ENCODE assay signal across 15 cellular contexts in genomic region chr1:77639056-77639455, GRCh38. TPM values are rescaled to one million over a fixed set of nuclear protein-coding genes. Genes with fewer than 3 reads are reported as not detected.
DNase-seq lines count a peak whose midpoint lies in the region; ATAC-seq and TF ChIP-seq lines count a peak whose summit lies in the region.
"Had no signal": no experiment of that assay in that cellular context is flagged by ENCODE, and none has a peak within 500 bp of the region (broad histone marks: within the 10 kb centered on the region; RNA-seq: fewer than 3 reads in every experiment).

No MANE protein-coding gene starts in this region.

- no peak overlapping the region for H3K4me3 ChIP-seq in RWPE2 (ENCODE audit: severe bottlenecking)
- no peak overlapping the region for H3K4me3 ChIP-seq in neural progenitor cell
- H3K4me3 ChIP-seq: uterus had no signal

- H3K4me1 Mint-ChIP-seq in activated T-cell treated with anti-CD3 and anti-CD28 coated beads, Interleukin-2, amount 50 U/mL, for 72 hours (ENCODE audit: low read depth): peaks cover 23% of the 10 kb centered on the region
- H3K4me1 Mint-ChIP-seq in stimulated activated naive B cell treated with anti-CD40 and anti-IgM and Interleukin-4, amounts not matched to agents 10 μg/mL and 1 μg/mL and 100 μg/mL, for 72 hours: peaks cover 0 to 4% of the 10 kb centered on the region in 2 donors
- no peaks in the 10 kb centered on the region for H3K4me1 Mint-ChIP-seq in neural progenitor cell

- peaks cover 25% of the 10 kb centered on the region for H4K20me1 ChIP-seq in neural progenitor cell (ENCODE audit: low read depth)

- peaks cover 0 to 11% of the 10 kb centered on the region in 2 donors for H3K36me3 Mint-ChIP-seq in activated T-cell treated with anti-CD3 and anti-CD28 coated beads, Interleukin-2, amount 50 U/mL, for 72 hours (ENCODE audit: insufficient read depth in 2 of 2)
- peaks cover 23 to 25% of the 10 kb centered on the region in 2 donors for H3K36me3 Mint-ChIP-seq in stimulated activated naive B cell treated with anti-CD40 and anti-IgM and Interleukin-4, amounts not matched to agents 10 μg/mL and 1 μg/mL and 100 μg/mL, for 72 hours
- H3K36me3 Mint-ChIP-seq in neural progenitor cell: peaks cover 4% of the 10 kb centered on the region

- no peaks in the 10 kb centered on the region for H3K27me3 Mint-ChIP-seq in activated T-cell treated with anti-CD3 and anti-CD28 coated beads, Interleukin-2, amount 50 U/mL, for 72 hours (ENCODE audit: low read depth)
- H3K27me3 Mint-ChIP-seq in stimulated activated naive B cell treated with anti-CD40 and anti-IgM and Interleukin-4, amounts not matched to agents 10 μg/mL and 1 μg/mL and 100 μg/mL, for 72 hours: no peaks in the 10 kb centered on the region
- H3K27me3 Mint-ChIP-seq in neural progenitor cell (ENCODE audit: insufficient read depth, low read depth): no peaks in the 10 kb centered on the region

- H3K27ac Mint-ChIP-seq in activated T-cell treated with anti-CD3 and anti-CD28 coated beads, Interleukin-2, amount 50 U/mL, for 72 hours: peak overlapping the region; percentile 78
- peak overlapping the region; percentile 42 for H3K27ac Mint-ChIP-seq in stimulated activated naive B cell treated with anti-CD40 and anti-IgM and Interleukin-4, amounts not matched to agents 10 μg/mL and 1 μg/mL and 100 μg/mL, for 72 hours
- no peak overlapping the region for H3K27ac Mint-ChIP-seq in neural progenitor cell

- peak; percentile 47 for TF ChIP-seq CTCF in RWPE2 (IDR thresholded peaks at IDR 0.05; ENCODE audit: poor library complexity, severe bottlenecking)
- TF ChIP-seq CTCF in neural progenitor cell (IDR thresholded peaks at IDR 0.05): no peak

- H3K4me2 ChIP-seq in neural progenitor cell: no peak overlapping the region

- no peaks in the 10 kb centered on the region for H3F3A ChIP-seq in neural progenitor cell (ENCODE audit: low read depth)

- no peak for DNase-seq in activated T-cell treated with anti-CD3 and anti-CD28 coated beads, Interleukin-2, amount 50 U/mL, for 72 hours
- DNase-seq in activated T-cell treated with anti-CD3 and anti-CD28 coated beads for 4 hours (no peak), RWPE2 (ENCODE audit: low spot score) (no peak), fibroblast of peridontal ligament (ENCODE audit: extremely low read depth) (peak; percentile 61), middle frontal gyrus (ENCODE audit: extremely low spot score, low spot score) (no peak), neural progenitor cell (ENCODE audit: low spot score) (no peak)
- DNase-seq in stimulated activated naive B cell treated with anti-CD40 and anti-IgM and Interleukin-4, amounts not matched to agents 10 μg/mL and 1 μg/mL and 100 μg/mL, for 72 hours: no peak
- DNase-seq: AML-193; midbrain; NCI-H1417 treated with DMSO at 0.1 percent for 48 hours; NCI-H524 treated with DMSO at 0.1 percent for 48 hours; RPMI8226; stimulated activated CD4-positive, alpha-beta T cell treated with anti-CD3 and anti-CD28 coated beads, Interleukin-1b, Interleukin-23, amount 100 ng/mL, for 48 hours; uterus had no signal

- peaks cover 72% of the 10 kb centered on the region for H3K36me3 ChIP-seq in RWPE2 (ENCODE audit: low read depth)
- H3K36me3 ChIP-seq in neural progenitor cell: peaks cover 6% of the 10 kb centered on the region
- H3K36me3 ChIP-seq: uterus had no signal

- H3K27ac ChIP-seq in RWPE2 (ENCODE audit: poor library complexity, severe bottlenecking): peak overlapping the region; percentile 55
- no peak overlapping the region for H3K27ac ChIP-seq in neural progenitor cell
- H3K27ac ChIP-seq: uterus had no signal

- H3K9me3 ChIP-seq in RWPE2 (ENCODE audit: severe bottlenecking): no peaks in the 10 kb centered on the region
- H3K9me3 ChIP-seq in neural progenitor cell (ENCODE audit: low read depth): no peaks in the 10 kb centered on the region
- H3K9me3 ChIP-seq: uterus had no signal

- H3K4me1 ChIP-seq in RWPE2 (ENCODE audit: insufficient read depth, poor library complexity, severe bottlenecking) (peaks cover 32% of the 10 kb centered on the region), neural progenitor cell (no peaks in the 10 kb centered on the region)
- H3K4me1 ChIP-seq: uterus had no signal

- H3K79me2 ChIP-seq in neural progenitor cell (ENCODE audit: low read depth): peaks cover 45% of the 10 kb centered on the region

- H3K9me3 Mint-ChIP-seq in activated T-cell treated with anti-CD3 and anti-CD28 coated beads, Interleukin-2, amount 50 U/mL, for 72 hours: no peaks in the 10 kb centered on the region
- H3K9me3 Mint-ChIP-seq in stimulated activated naive B cell treated with anti-CD40 and anti-IgM and Interleukin-4, amounts not matched to agents 10 μg/mL and 1 μg/mL and 100 μg/mL, for 72 hours: no peaks in the 10 kb centered on the region
- H3K9me3 Mint-ChIP-seq in neural progenitor cell: no peaks in the 10 kb centered on the region

- H3K9ac ChIP-seq in neural progenitor cell: no peak overlapping the region

- no peaks in the 10 kb centered on the region for H3K27me3 ChIP-seq in RWPE2 (ENCODE audit: insufficient read depth, poor library complexity, severe bottlenecking)
- no peaks in the 10 kb centered on the region for H3K27me3 ChIP-seq in neural progenitor cell
- H3K27me3 ChIP-seq: uterus had no signal

- no peak overlapping the region for H2AFZ ChIP-seq in neural progenitor cell (replicated peaks)

- no peak overlapping the region for H3K4me3 Mint-ChIP-seq in activated T-cell treated with anti-CD3 and anti-CD28 coated beads, Interleukin-2, amount 50 U/mL, for 72 hours
- no peak overlapping the region for H3K4me3 Mint-ChIP-seq in stimulated activated naive B cell treated with anti-CD40 and anti-IgM and Interleukin-4, amounts not matched to agents 10 μg/mL and 1 μg/mL and 100 μg/mL, for 72 hours
- no peak overlapping the region for H3K4me3 Mint-ChIP-seq in neural progenitor cell

- no peak for ATAC-seq in activated T-cell treated with anti-CD3 and anti-CD28 coated beads, Interleukin-2, amount 50 U/mL, for 72 hours (replicated peaks in 1 of 2)
- ATAC-seq in RWPE2 (ENCODE audit: low read depth): peak; percentile 97
- no peak for ATAC-seq in stimulated activated naive B cell treated with anti-CD40 and anti-IgM and Interleukin-4, amounts not matched to agents 10 μg/mL and 1 μg/mL and 100 μg/mL, for 72 hours (replicated peaks)
- ATAC-seq in HG02973 (IDR thresholded peaks at IDR 0.05; ENCODE audit: unreplicated experiment): no peak

RNA-seq across cellular contexts. Expression of gene ZZZ3, which starts 43.4 kb away (rescaled TPM):
- total RNA-seq in activated T-cell treated with anti-CD3 and anti-CD28 coated beads, Interleukin-2, amount 50 U/mL, for 72 hours: 10 to 100 TPM; 36.6 to 49.5 TPM
- 85.1 and 106 TPM in 2 replicates for total RNA-seq in neural progenitor cell (ENCODE audit: low replicate concordance)
